In the genomic region with DNA sequence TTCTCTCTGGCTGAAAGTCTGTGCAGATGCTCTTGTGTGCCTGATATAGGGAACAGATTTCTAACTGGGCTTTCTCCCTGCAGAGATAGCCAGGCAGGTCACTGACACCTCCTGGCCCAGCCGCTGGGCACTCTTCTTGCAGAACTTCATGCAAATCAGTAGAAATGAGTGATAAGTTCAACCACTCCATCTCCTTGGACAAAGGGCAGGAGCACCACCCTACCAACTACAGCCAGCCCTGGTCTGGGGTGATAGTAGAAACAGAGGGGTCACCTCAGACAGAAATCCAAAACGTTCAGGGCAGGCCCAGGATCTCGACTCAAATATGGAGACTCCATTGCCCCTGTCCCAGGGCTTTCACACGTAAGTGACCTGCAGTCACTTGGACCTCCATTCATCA, we compare ENCODE assay signal across 19 cellular contexts.
DNase-seq lines count a peak whose midpoint lies in the region; ATAC-seq and TF ChIP-seq lines count a peak whose summit lies in the region.
"Had no signal": no experiment of that assay in that cellular context is flagged by ENCODE, and none has a peak within 500 bp of the region (broad histone marks: within the 10 kb centered on the region; RNA-seq: fewer than 3 reads in every experiment).

No MANE protein-coding gene starts in this region.

- no peaks in the 10 kb centered on the region for H3K4me1 Mint-ChIP-seq in type B pancreatic cell (ENCODE audit: unreplicated experiment)
- H3K4me1 Mint-ChIP-seq: B cell had no signal

- H3K9me3 ChIP-seq in esophagus muscularis mucosa (peaks cover 0 to 53% (median 37%) of the 10 kb centered on the region in 4 donors), esophagus squamous epithelium (peaks cover 0 to 83% (median 33%) of the 10 kb centered on the region in 3 donors)

- no peaks in the 10 kb centered on the region for H3K27me3 ChIP-seq in esophagus muscularis mucosa
- no peaks in the 10 kb centered on the region for H3K27me3 ChIP-seq in esophagus squamous epithelium
- H3K27me3 ChIP-seq: BLaER1 treated with 17β-estradiol and CSF1 and Interleukin-3, amounts not matched to agents 10 nM and 100 nM had no signal

- no peaks in the 10 kb centered on the region for H3K36me3 Mint-ChIP-seq in type B pancreatic cell
- H3K36me3 Mint-ChIP-seq: CD8-positive, alpha-beta T cell had no signal

- intact Hi-C loops in esophagus muscularis mucosa (cut with DNase I): no loop called here
- intact Hi-C loops in esophagus squamous epithelium (cut with DNase I): no loop called here

- ATAC-seq in SK-N-SH treated with all-trans-retinoic acid at 6 μM for 48 hours (no peak), GM21528 (IDR thresholded peaks at IDR 0.05; ENCODE audit: low FRiP score, unreplicated experiment) (no peak)
- ATAC-seq: A549; CD8-positive, alpha-beta T cell had no signal

- no peaks in the 10 kb centered on the region for H3K36me3 ChIP-seq in esophagus muscularis mucosa
- no peaks in the 10 kb centered on the region for H3K36me3 ChIP-seq in esophagus squamous epithelium
- H3K36me3 ChIP-seq: BLaER1 treated with 17β-estradiol and CSF1 and Interleukin-3, amounts not matched to agents 10 nM and 100 nM had no signal

- TF ChIP-seq POLR2A in esophagus muscularis mucosa (IDR thresholded peaks at IDR 0.05; ENCODE audit: low read depth) (no peak), esophagus squamous epithelium (IDR thresholded peaks at IDR 0.05) (no peak)

- H3K4me1 ChIP-seq in esophagus muscularis mucosa (no peaks in the 10 kb centered on the region), esophagus squamous epithelium (no peaks in the 10 kb centered on the region)
- H3K4me1 ChIP-seq: A549; BLaER1 treated with 17β-estradiol and CSF1 and Interleukin-3, amounts not matched to agents 10 nM and 100 nM; Caco-2 had no signal

- no peak for TF ChIP-seq EP300 in esophagus muscularis mucosa (IDR thresholded peaks at IDR 0.05)

- peaks cover 12% of the 10 kb centered on the region for H3K9me3 Mint-ChIP-seq in type B pancreatic cell

- no peak overlapping the region for H3K4me3 ChIP-seq in coronary artery
- no peak overlapping the region for H3K4me3 ChIP-seq in esophagus muscularis mucosa
- no peak overlapping the region for H3K4me3 ChIP-seq in esophagus squamous epithelium
- H3K4me3 ChIP-seq: A549; BLaER1 treated with 17β-estradiol and CSF1 and Interleukin-3, amounts not matched to agents 10 nM and 100 nM had no signal

- TF ChIP-seq CTCF in coronary artery (IDR thresholded peaks at IDR 0.05) (no peak), esophagus muscularis mucosa (IDR thresholded peaks at IDR 0.05) (no peak), type B pancreatic cell (conservative IDR thresholded peaks at IDR 0.05) (no peak), esophagus squamous epithelium (IDR thresholded peaks at IDR 0.05) (no peak)

- no peaks in the 10 kb centered on the region for H3K27me3 Mint-ChIP-seq in type B pancreatic cell
- H3K27me3 Mint-ChIP-seq: B cell; CD4-positive, alpha-beta T cell had no signal

- no peak overlapping the region for H3K4me3 Mint-ChIP-seq in type B pancreatic cell
- H3K4me3 Mint-ChIP-seq: B cell; CD4-positive, alpha-beta T cell; CD8-positive, alpha-beta T cell had no signal

- no peak overlapping the region for H3K27ac Mint-ChIP-seq in type B pancreatic cell
- H3K27ac Mint-ChIP-seq: B cell; CD4-positive, alpha-beta T cell; CD8-positive, alpha-beta T cell had no signal

- 47% methylated on average over 4 of the region's 4 CpGs for WGBS in esophagus muscularis mucosa
- 33% methylated on average over 3 of the region's 4 CpGs; no CpG with 5 or more reads in 1 of the 2 donors for WGBS in esophagus squamous epithelium, 2 donors

- peak; percentile 58 for DNase-seq in coronary artery (ENCODE audit: low spot score)
- DNase-seq in esophagus muscularis mucosa (ENCODE audit: extremely low spot score): peak; percentile 74
- peak; percentile 2 for DNase-seq in mucosa of gallbladder (ENCODE audit: low spot score)
- peak; percentile 20 for DNase-seq in type B pancreatic cell (ENCODE audit: extremely low spot score, unreplicated experiment)
- no peak for DNase-seq in esophagus squamous epithelium (lab: John Stamatoyannopoulos, UW)
- DNase-seq in stimulated activated CD4-positive, alpha-beta T cell treated with anti-CD3 and anti-CD28 coated beads, Interleukin-4, amount 100 ng/mL, for 4 hours: no peak
- DNase-seq: Caco-2; Calu3; CD4-positive, alpha-beta T cell; CD8-positive, alpha-beta T cell; DMS79 treated with DMSO at 0.1 percent for 48 hours; GF-D8 had no signal

- H3K27ac ChIP-seq in coronary artery (no peak overlapping the region), esophagus muscularis mucosa (replicated peaks in 1 of 4) (no peak overlapping the region), esophagus squamous epithelium (no peak overlapping the region)
- H3K27ac ChIP-seq: 22Rv1; A549; BLaER1 treated with 17β-estradiol and CSF1 and Interleukin-3, amounts not matched to agents 10 nM and 100 nM; C4-2B had no signal

TF ChIP-seq in SK-N-SH treated with all-trans-retinoic acid at 6 μM for 48 hours, 23 proteins besides CTCF, POLR2A, EP300 and RAD21:
- TF ChIP-seq ESRRG (CRISPR knock-in tag; IDR thresholded peaks at IDR 0.05): no peak
- TF ChIP-seq ISL1 (CRISPR knock-in tag; IDR thresholded peaks at IDR 0.05): no peak
- no peak for TF ChIP-seq GLIS3 (CRISPR knock-in tag; IDR thresholded peaks at IDR 0.05)
- no peak for TF ChIP-seq ZNF565 (CRISPR knock-in tag; conservative IDR thresholded peaks at IDR 0.05; ENCODE audit: low read depth)
- TF ChIP-seq ZNF70 (CRISPR knock-in tag; IDR thresholded peaks at IDR 0.05): no peak
- TF ChIP-seq OSR1 (CRISPR knock-in tag; IDR thresholded peaks at IDR 0.05): no peak
- TF ChIP-seq ZFP30 (CRISPR knock-in tag; IDR thresholded peaks at IDR 0.05): no peak
- no peak for TF ChIP-seq BACH2 (CRISPR knock-in tag; IDR thresholded peaks at IDR 0.05; ENCODE audit: borderline replicate concordance)
- no peak for TF ChIP-seq PPARA (CRISPR knock-in tag; IDR thresholded peaks at IDR 0.05; ENCODE audit: borderline replicate concordance)
- no peak for TF ChIP-seq TOX (CRISPR knock-in tag; IDR thresholded peaks at IDR 0.05; ENCODE audit: borderline replicate concordance)
- TF ChIP-seq PATZ1 (CRISPR knock-in tag; IDR thresholded peaks at IDR 0.05; ENCODE audit: borderline replicate concordance): no peak
- TF ChIP-seq CSRNP3 (CRISPR knock-in tag; IDR thresholded peaks at IDR 0.05): no peak
- TF ChIP-seq ZFP3 (CRISPR knock-in tag; IDR thresholded peaks at IDR 0.05): no peak
- TF ChIP-seq ARNTL (CRISPR knock-in tag; IDR thresholded peaks at IDR 0.05; ENCODE audit: borderline replicate concordance, low read depth): no peak
- TF ChIP-seq POU6F1 (CRISPR knock-in tag; IDR thresholded peaks at IDR 0.05; ENCODE audit: borderline replicate concordance, low read depth): no peak

Comparison
In these comparisons a context has a peak if more than half of its experiments do, and no peak if none do; other contexts are left out.
1. DNase-seq: peak in coronary artery (single experiment), esophagus muscularis mucosa (single experiment), mucosa of gallbladder (single experiment) and type B pancreatic cell (single experiment); none in esophagus squamous epithelium (single experiment) and stimulated activated CD4-positive, alpha-beta T cell treated with anti-CD3 and anti-CD28 coated beads, Interleukin-4, amount 100 ng/mL, for 4 hours (0 of 2).